Comparison of ENCODE assay signal across 20 cellular contexts in the genomic region with DNA sequence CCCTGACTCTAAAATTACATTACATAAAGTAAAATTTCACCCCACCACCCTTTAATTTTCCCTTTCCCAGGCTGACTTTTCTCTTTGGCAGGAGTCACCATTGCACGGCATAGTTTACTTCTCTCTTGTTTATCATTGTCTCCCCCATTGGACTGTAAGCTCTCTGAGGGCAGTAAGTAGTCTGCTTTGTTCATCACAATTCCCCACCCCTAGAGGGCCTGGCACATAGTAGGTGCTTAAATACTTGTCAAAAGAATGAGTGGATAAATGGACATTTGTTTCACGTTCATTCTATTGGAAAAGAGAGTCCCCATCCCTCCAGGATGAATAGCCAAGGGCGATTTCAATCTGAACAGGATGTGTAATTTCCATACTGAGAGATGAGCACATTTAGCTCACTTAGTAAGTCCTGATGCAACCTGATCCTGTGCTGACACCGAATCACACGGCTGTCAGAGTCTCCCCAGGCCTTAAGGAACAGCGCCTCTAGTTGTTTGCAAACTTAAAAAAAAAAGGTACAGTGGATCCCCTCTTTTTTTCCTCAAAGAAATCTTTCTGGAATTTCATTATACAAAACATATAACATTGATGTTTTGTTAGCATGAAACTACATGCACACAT. TPM values are rescaled to one million over a fixed set of nuclear protein-coding genes. Genes with fewer than 3 reads are reported as not detected.
A peak's percentile ranks its signal among the peaks of the same experiment; 100 is the strongest.
DNase-seq lines count a peak whose midpoint lies in the region; ATAC-seq and TF ChIP-seq lines count a peak whose summit lies in the region.
"Had no signal": no experiment of that assay in that cellular context is flagged by ENCODE, and none has a peak within 500 bp of the region (broad histone marks: within the 10 kb centered on the region; RNA-seq: fewer than 3 reads in every experiment).

No MANE protein-coding gene starts in this region.

- peaks cover 2% of the 10 kb centered on the region for H3K36me3 Mint-ChIP-seq in activated CD4-positive, alpha-beta memory T cell treated with anti-CD3 and anti-CD28 coated beads for 36 hours
- H3K36me3 Mint-ChIP-seq in activated CD4-positive, alpha-beta memory T cell treated with anti-CD3 and anti-CD28 coated beads, Interleukin-2, amount 10 ng/mL, durations not matched to agents 7 days and 5 days (ENCODE audit: low read depth) = no peaks in the 10 kb centered on the region
- H3K36me3 Mint-ChIP-seq in chondrocyte (ENCODE audit: low read depth) = no peaks in the 10 kb centered on the region
- H3K36me3 Mint-ChIP-seq: activated CD8-positive, alpha-beta memory T cell treated with anti-CD3 and anti-CD28 coated beads, Interleukin-2, amount 10 ng/mL, durations not matched to agents 7 days and 5 days; CD8-positive, alpha-beta memory T cell had no signal

- H3K4me3 Mint-ChIP-seq in activated CD4-positive, alpha-beta memory T cell treated with anti-CD3 and anti-CD28 coated beads for 36 hours = no peak overlapping the region
- H3K4me3 Mint-ChIP-seq in activated CD4-positive, alpha-beta memory T cell treated with anti-CD3 and anti-CD28 coated beads, Interleukin-2, amount 10 ng/mL, durations not matched to agents 7 days and 5 days = no peak overlapping the region
- no peak overlapping the region for H3K4me3 Mint-ChIP-seq in chondrocyte (ENCODE audit: unreplicated experiment)
- H3K4me3 Mint-ChIP-seq: activated CD8-positive, alpha-beta memory T cell treated with anti-CD3 and anti-CD28 coated beads, Interleukin-2, amount 10 ng/mL, durations not matched to agents 7 days and 5 days; CD8-positive, alpha-beta memory T cell; endodermal cell had no signal

- CTCF ChIA-PET in activated CD4-positive, alpha-beta memory T cell treated with anti-CD3 and anti-CD28 coated beads for 36 hours (lab: Charles Lee) = no interaction called here
- CTCF ChIA-PET in activated CD4-positive, alpha-beta memory T cell treated with anti-CD3 and anti-CD28 coated beads, Interleukin-2, amount 10 ng/mL, durations not matched to agents 7 days and 5 days (lab: Charles Lee) = no interaction called here

- peaks cover 6% of the 10 kb centered on the region for H3K27me3 Mint-ChIP-seq in activated CD4-positive, alpha-beta memory T cell treated with anti-CD3 and anti-CD28 coated beads for 36 hours
- H3K27me3 Mint-ChIP-seq in activated CD4-positive, alpha-beta memory T cell treated with anti-CD3 and anti-CD28 coated beads, Interleukin-2, amount 10 ng/mL, durations not matched to agents 7 days and 5 days = peaks cover 17% of the 10 kb centered on the region
- H3K27me3 Mint-ChIP-seq in chondrocyte (ENCODE audit: low read depth) = peaks cover 2% of the 10 kb centered on the region

- in situ Hi-C loops in G401 (cut with HindIII; ENCODE audit: low sequenced_read_pairs) = no loop called here

- POLR2A ChIA-PET in activated CD4-positive, alpha-beta memory T cell treated with anti-CD3 and anti-CD28 coated beads for 36 hours (lab: Charles Lee) = no interaction called here
- POLR2A ChIA-PET in activated CD4-positive, alpha-beta memory T cell treated with anti-CD3 and anti-CD28 coated beads, Interleukin-2, amount 10 ng/mL, durations not matched to agents 7 days and 5 days (lab: Charles Lee) = no interaction called here

- DNase-seq in activated CD4-positive, alpha-beta memory T cell treated with anti-CD3 and anti-CD28 coated beads for 36 hours = peak; percentile 31
- DNase-seq in activated CD4-positive, alpha-beta memory T cell treated with anti-CD3 and anti-CD28 coated beads, Interleukin-2, amount 10 ng/mL, durations not matched to agents 7 days and 5 days = no peak
- DNase-seq in M059J (ENCODE audit: low read depth) (peak; percentile 42), chondrocyte (ENCODE audit: low spot score) (no peak), skeletal muscle cell (ENCODE audit: low read depth) (peak; percentile 32), HK-2 (ENCODE audit: unreplicated experiment) (no peak), G401 (ENCODE audit: low spot score) (no peak)
- DNase-seq: activated CD4-positive, CD25-positive, alpha-beta regulatory T cell; activated CD8-positive, alpha-beta memory T cell treated with anti-CD3 and anti-CD28 coated beads, Interleukin-2, amount 10 ng/mL, durations not matched to agents 7 days and 5 days; activated effector memory CD4-positive, alpha-beta T cell treated with anti-CD3 and anti-CD28 coated beads, Interleukin-2, amount 50 U/mL, for 16 hours; CD8-positive, alpha-beta memory T cell; endodermal cell; NCI-H1048; right cardiac atrium; Right ventricle myocardium superior; T-helper 2 cell; uterus had no signal

- no peak for ATAC-seq in HG03280 (IDR thresholded peaks at IDR 0.05; ENCODE audit: unreplicated experiment)
- ATAC-seq: activated CD8-positive, alpha-beta memory T cell treated with anti-CD3 and anti-CD28 coated beads, Interleukin-2, amount 10 ng/mL, durations not matched to agents 7 days and 5 days; GM12878 had no signal

- no peak overlapping the region for H3K27ac Mint-ChIP-seq in activated CD4-positive, alpha-beta memory T cell treated with anti-CD3 and anti-CD28 coated beads for 36 hours
- no peak overlapping the region for H3K27ac Mint-ChIP-seq in activated CD4-positive, alpha-beta memory T cell treated with anti-CD3 and anti-CD28 coated beads, Interleukin-2, amount 10 ng/mL, durations not matched to agents 7 days and 5 days
- no peak overlapping the region for H3K27ac Mint-ChIP-seq in chondrocyte (ENCODE audit: unreplicated experiment)
- H3K27ac Mint-ChIP-seq: activated CD8-positive, alpha-beta memory T cell treated with anti-CD3 and anti-CD28 coated beads, Interleukin-2, amount 10 ng/mL, durations not matched to agents 7 days and 5 days; endodermal cell; IgD-negative memory B cell had no signal

- TF ChIP-seq CTCF in chondrocyte (IDR thresholded peaks at IDR 0.05) = peak; percentile 13

- intact Hi-C loops in activated CD4-positive, alpha-beta memory T cell treated with anti-CD3 and anti-CD28 coated beads for 36 hours (cut with micrococcal nuclease) = loop anchor here (10.0 kb wide), 1 partner anchor 696 kb away; no protein-coding TSS in a partner anchor

- H3K4me3 ChIP-seq in skeletal muscle cell (ENCODE audit: low read depth, low read length) = no peak overlapping the region
- H3K4me3 ChIP-seq: GM12878, uterus had no signal

- H3K9me3 Mint-ChIP-seq in activated CD4-positive, alpha-beta memory T cell treated with anti-CD3 and anti-CD28 coated beads for 36 hours = peaks cover 2% of the 10 kb centered on the region
- H3K9me3 Mint-ChIP-seq in activated CD4-positive, alpha-beta memory T cell treated with anti-CD3 and anti-CD28 coated beads, Interleukin-2, amount 10 ng/mL, durations not matched to agents 7 days and 5 days = no peaks in the 10 kb centered on the region
- H3K9me3 Mint-ChIP-seq in chondrocyte (ENCODE audit: low read depth) = no peaks in the 10 kb centered on the region
- H3K9me3 Mint-ChIP-seq: CD8-positive, alpha-beta memory T cell; endodermal cell had no signal

- peaks cover 10% of the 10 kb centered on the region for H3K4me1 Mint-ChIP-seq in activated CD4-positive, alpha-beta memory T cell treated with anti-CD3 and anti-CD28 coated beads for 36 hours (ENCODE audit: low read depth)
- no peaks in the 10 kb centered on the region for H3K4me1 Mint-ChIP-seq in activated CD4-positive, alpha-beta memory T cell treated with anti-CD3 and anti-CD28 coated beads, Interleukin-2, amount 10 ng/mL, durations not matched to agents 7 days and 5 days
- peaks cover 9% of the 10 kb centered on the region for H3K4me1 Mint-ChIP-seq in chondrocyte (ENCODE audit: low read depth)
- H3K4me1 Mint-ChIP-seq: CD8-positive, alpha-beta memory T cell had no signal

RNA-seq across cellular contexts. Expression of a gene that starts 54.0 kb away (rescaled TPM):
- 10 to 100 TPM; 24.5 to 30.8 TPM for total RNA-seq in activated CD4-positive, alpha-beta memory T cell treated with anti-CD3 and anti-CD28 coated beads for 36 hours
- 10 to 100 TPM; 19.9 to 22.4 TPM for total RNA-seq in activated CD4-positive, alpha-beta memory T cell treated with anti-CD3 and anti-CD28 coated beads, Interleukin-2, amount 10 ng/mL, durations not matched to agents 7 days and 5 days
- total RNA-seq in M059J (2014; rRNA removed; shearing (Covaris generic)) = 6.9 and 21.4 TPM in 2 replicates
- total RNA-seq in chondrocyte = 11.5 to 14.8 TPM (median 14.2 TPM) in 3 replicates
- 5.4 and 5.7 TPM in 2 replicates for total RNA-seq in G401 (2014; rRNA removed; shearing (Covaris generic))

Comparison
In these comparisons a context has a peak if more than half of its experiments do, and no peak if none do; other contexts are left out.
1. DNase-seq: peak in activated CD4-positive, alpha-beta memory T cell treated with anti-CD3 and anti-CD28 coated beads for 36 hours (single experiment), M059J (single experiment) and skeletal muscle cell (single experiment); none in activated CD4-positive, alpha-beta memory T cell treated with anti-CD3 and anti-CD28 coated beads, Interleukin-2, amount 10 ng/mL, durations not matched to agents 7 days and 5 days (single experiment), chondrocyte (single experiment), HK-2 (single experiment) and G401 (single experiment).